In genomic region chr12:39443704-39444234, GRCh38 we compare ENCODE assay signal across 8 cellular contexts. TPM values are rescaled to one million over a fixed set of nuclear protein-coding genes. Genes with fewer than 3 reads are reported as not detected.
DNase-seq lines count a peak whose midpoint lies in the region; ATAC-seq and TF ChIP-seq lines count a peak whose summit lies in the region.

No MANE protein-coding gene starts in this region.

- TF ChIP-seq CTCF in WERI-Rb-1 (IDR thresholded peaks at IDR 0.05; ENCODE audit: low read depth, low read length) (no peak), heart right ventricle (IDR thresholded peaks at IDR 0.05) (no peak)

- intact Hi-C loops in heart right ventricle (cut with DNase I): loop anchor here in 5 of 10 donors (2.0 to 10.0 kb wide), 9 partner anchors 21 to 174 kb away; partner anchors contain the start of gene ABCD2 (in 3 of the 5)

- H3K9me3 ChIP-seq in WERI-Rb-1 (ENCODE audit: severe bottlenecking) (no peaks in the 10 kb centered on the region), heart right ventricle (no peaks in the 10 kb centered on the region)

- H3K27ac ChIP-seq in WERI-Rb-1 (peak overlapping the region; percentile 92), heart right ventricle (peak overlapping the region; percentile 19 to 93 (median 89))

- H3K36me3 ChIP-seq in WERI-Rb-1: no peaks in the 10 kb centered on the region
- no peaks in the 10 kb centered on the region for H3K36me3 ChIP-seq in heart right ventricle

- H3K27me3 ChIP-seq in WERI-Rb-1 (ENCODE audit: insufficient read depth, low read depth, severe bottlenecking) (no peaks in the 10 kb centered on the region), heart right ventricle (peaks cover 0 to 23% (median 0%) of the 10 kb centered on the region in 7 donors)

- H3K4me3 ChIP-seq in WERI-Rb-1 (ENCODE audit: low read depth, low read length) (peak overlapping the region; percentile 73), heart right ventricle (peak overlapping the region; percentile 77 to 92 (median 86))

- ATAC-seq in heart right ventricle (peak in 4 of 8 donors; percentile 3 to 39 (median 18)), HG03139 (IDR thresholded peaks at IDR 0.05; ENCODE audit: unreplicated experiment) (no peak)

- DNase-seq in DMS53 (lab: John Stamatoyannopoulos, UW) (peak; percentile 65), DMS53 treated with DMSO at 0.1 percent for 48 hours (lab: John Stamatoyannopoulos, UW; ENCODE audit: unreplicated experiment) (no peak), WERI-Rb-1 (no peak), heart right ventricle (no peak), retina (peak; percentile 91), SHP77 treated with DMSO at 0.1 percent for 48 hours (lab: John Stamatoyannopoulos, UW) (no peak)
- DNase-seq in stimulated activated naive CD4-positive, alpha-beta T cell treated with Interleukin-2 at 50 U/mL for 16 hours (lab: John Stamatoyannopoulos, UW): no peak

- H3K4me1 ChIP-seq in heart right ventricle: peaks cover under 1 to 19% (median 11%) of the 10 kb centered on the region in 9 donors

- 3 to 5% methylated on average over 7 of the region's 7 CpGs for WGBS in heart right ventricle, 2 donors

RNA-seq across cellular contexts. Expression of gene KIF21A, which starts 0.8 kb away (rescaled TPM):
- 10 to 100 TPM; 42.3 to 71.8 (median 49.9) TPM for total RNA-seq in heart right ventricle
- polyA plus RNA-seq in heart right ventricle: 10 to 100 TPM; 11.4 to 71.8 TPM

Comparison
In these comparisons a context has a peak if more than half of its experiments do, and no peak if none do; other contexts are left out.
1. DNase-seq: peak in DMS53 (single experiment) and retina (single experiment); none in DMS53 treated with DMSO at 0.1 percent for 48 hours (single experiment), WERI-Rb-1 (single experiment), heart right ventricle (0 of 2), stimulated activated naive CD4-positive, alpha-beta T cell treated with Interleukin-2 at 50 U/mL for 16 hours (single experiment) and SHP77 treated with DMSO at 0.1 percent for 48 hours (single experiment).